20 cellular contexts compared by ENCODE assay signal in the genomic region with DNA sequence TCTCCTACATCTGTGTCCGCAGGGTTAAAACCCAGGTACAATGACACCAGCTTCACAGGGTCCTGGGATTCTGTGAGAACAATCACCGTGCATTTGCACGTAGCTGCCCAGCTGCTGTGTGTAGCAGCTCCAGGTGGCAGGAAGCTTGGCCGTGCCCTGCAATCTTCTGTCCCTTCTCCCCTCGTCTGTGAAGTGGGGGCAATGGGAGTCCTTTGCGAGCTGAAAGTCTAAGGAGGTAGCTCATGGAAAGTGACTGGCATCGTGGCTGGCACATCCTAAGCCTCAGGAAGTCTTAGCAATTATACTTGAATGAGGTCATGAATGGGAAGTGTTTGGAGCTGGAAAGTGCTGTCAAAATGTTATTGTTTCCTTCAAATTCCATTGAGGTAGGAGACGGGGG.
DNase-seq lines count a peak whose midpoint lies in the region; ATAC-seq and TF ChIP-seq lines count a peak whose summit lies in the region.
"Had no signal": no experiment of that assay in that cellular context is flagged by ENCODE, and none has a peak within 500 bp of the region (broad histone marks: within the 10 kb centered on the region; RNA-seq: fewer than 3 reads in every experiment).

No MANE protein-coding gene starts in this region.

- H3K27ac ChIP-seq in coronary artery = no peak overlapping the region
- H3K27ac ChIP-seq in neuronal stem cell (replicated peaks; ENCODE audit: low read length) = no peak overlapping the region
- peak overlapping the region; percentile 75 to 94 for H3K27ac ChIP-seq in aorta (ENCODE audit: low read depth in 1 of 2, low read length in 2 of 2)

- no peak for ATAC-seq in stimulated activated naive B cell treated with anti-CD40 and anti-IgM and Interleukin-4, amounts not matched to agents 10 μg/mL and 1 μg/mL and 100 μg/mL, for 72 hours (replicated peaks)
- ATAC-seq in aorta (ENCODE audit: low FRiP score) (no peak), HG03097 (IDR thresholded peaks at IDR 0.05; ENCODE audit: low FRiP score, unreplicated experiment) (no peak), GM18519 (IDR thresholded peaks at IDR 0.05; ENCODE audit: low FRiP score, unreplicated experiment) (no peak)
- ATAC-seq: HepG2 had no signal

- no peak overlapping the region for H4K91ac ChIP-seq in neuronal stem cell (ENCODE audit: low read depth, low read length, poor library complexity)

- H2AFZ ChIP-seq in neuronal stem cell (ENCODE audit: low read length) = no peak overlapping the region

- no peak overlapping the region for H2BK120ac ChIP-seq in neuronal stem cell (ENCODE audit: low read depth, low read length)

- H2BK5ac ChIP-seq in neuronal stem cell (ENCODE audit: low read length) = no peak overlapping the region

- no peaks in the 10 kb centered on the region for H3K79me1 ChIP-seq in neuronal stem cell (ENCODE audit: low read depth, low read length)

- H3K4me1 Mint-ChIP-seq in stimulated activated naive B cell treated with anti-CD40 and anti-IgM and Interleukin-4, amounts not matched to agents 10 μg/mL and 1 μg/mL and 100 μg/mL, for 72 hours = no peaks in the 10 kb centered on the region
- H3K4me1 Mint-ChIP-seq: CD4-positive, CD25-positive, alpha-beta regulatory T cell; CD8-positive, alpha-beta memory T cell; IgD-negative memory B cell had no signal

- H3K27me3 Mint-ChIP-seq in stimulated activated naive B cell treated with anti-CD40 and anti-IgM and Interleukin-4, amounts not matched to agents 10 μg/mL and 1 μg/mL and 100 μg/mL, for 72 hours = no peaks in the 10 kb centered on the region
- H3K27me3 Mint-ChIP-seq: CD4-positive, CD25-positive, alpha-beta regulatory T cell; IgD-negative memory B cell had no signal

- H3K4ac ChIP-seq in neuronal stem cell (ENCODE audit: low read length) = no peak overlapping the region

- H3K4me3 Mint-ChIP-seq in stimulated activated naive B cell treated with anti-CD40 and anti-IgM and Interleukin-4, amounts not matched to agents 10 μg/mL and 1 μg/mL and 100 μg/mL, for 72 hours = no peak overlapping the region
- H3K4me3 Mint-ChIP-seq: CD4-positive, CD25-positive, alpha-beta regulatory T cell; CD8-positive, alpha-beta memory T cell; IgD-negative memory B cell had no signal

- no peaks in the 10 kb centered on the region for H3K36me3 Mint-ChIP-seq in stimulated activated naive B cell treated with anti-CD40 and anti-IgM and Interleukin-4, amounts not matched to agents 10 μg/mL and 1 μg/mL and 100 μg/mL, for 72 hours
- H3K36me3 Mint-ChIP-seq: CD4-positive, CD25-positive, alpha-beta regulatory T cell; CD8-positive, alpha-beta memory T cell; IgD-negative memory B cell had no signal

- H2AK5ac ChIP-seq in neuronal stem cell (ENCODE audit: low read depth, low read length) = no peak overlapping the region

- no peak overlapping the region for H3K14ac ChIP-seq in neuronal stem cell (ENCODE audit: low read length)

- WGBS in neuronal stem cell (ENCODE audit: extremely low coverage in 2 of 2, insufficient read length in 2 of 2, insufficient replicate concordance in 1 of 2), 2 donors = no CpG with 5 or more reads among the region's 8 CpGs
- WGBS in aorta, 2 donors = 26 to 32% methylated on average over 8 of the region's 8 CpGs

- peak overlapping the region; percentile 32 for H3K18ac ChIP-seq in neuronal stem cell (ENCODE audit: low read length)

- no peak overlapping the region for H3K23ac ChIP-seq in neuronal stem cell (ENCODE audit: low read depth, low read length, poor library complexity)

- H4K8ac ChIP-seq in neuronal stem cell (ENCODE audit: low read depth, low read length) = no peak overlapping the region

- no peaks in the 10 kb centered on the region for H3K36me3 ChIP-seq in neuronal stem cell (replicated peaks in 1 of 2; ENCODE audit: control insufficient read depth in 2 of 2, insufficient read depth in 2 of 2, low read length in 2 of 2)
- no peaks in the 10 kb centered on the region for H3K36me3 ChIP-seq in aorta (ENCODE audit: control insufficient read depth in 1 of 2, insufficient read depth in 2 of 2, low read length in 1 of 2)
- H3K36me3 ChIP-seq: BE2C had no signal

- no peak for TF ChIP-seq CTCF in coronary artery (IDR thresholded peaks at IDR 0.05)

- DNase-seq in coronary artery (ENCODE audit: low spot score) = peak; percentile 69
- DNase-seq in neuronal stem cell (ENCODE audit: low spot score) = no peak
- no peak for DNase-seq in stimulated activated naive B cell treated with anti-CD40 and anti-IgM and Interleukin-4, amounts not matched to agents 10 μg/mL and 1 μg/mL and 100 μg/mL, for 72 hours
- peak in 1 of 2 donors; percentile 60 for DNase-seq in aorta
- no peak for DNase-seq in activated CD4-positive, alpha-beta T cell treated with anti-CD3 and anti-CD28 coated beads for 4 hours
- DNase-seq: ACHN; BE2C; C1 segment of cervical spinal cord; CD4-positive, CD25-positive, alpha-beta regulatory T cell; CD8-positive, alpha-beta memory T cell; COR-L47; DMS 273 treated with DMSO at 0.1 percent for 48 hours; DMS79; GDM1; GOT3; H7 had no signal

- H3K27ac Mint-ChIP-seq in stimulated activated naive B cell treated with anti-CD40 and anti-IgM and Interleukin-4, amounts not matched to agents 10 μg/mL and 1 μg/mL and 100 μg/mL, for 72 hours = peak overlapping the region; percentile 57
- H3K27ac Mint-ChIP-seq: CD4-positive, CD25-positive, alpha-beta regulatory T cell; CD8-positive, alpha-beta memory T cell had no signal

- H3K27me3 ChIP-seq in neuronal stem cell (ENCODE audit: control insufficient read depth in 3 of 3, insufficient read depth in 3 of 3, low read depth in 1 of 3, low read length in 3 of 3) (no peaks in the 10 kb centered on the region), aorta (ENCODE audit: control insufficient read depth in 1 of 2, insufficient read depth in 2 of 2, low read length in 1 of 2) (no peaks in the 10 kb centered on the region)
- H3K27me3 ChIP-seq: BE2C had no signal

- H3K4me1 ChIP-seq in neuronal stem cell (ENCODE audit: control insufficient read depth in 2 of 2, insufficient read depth in 1 of 2, low read depth in 1 of 2, low read length in 2 of 2) (peaks cover 3 to 5% of the 10 kb centered on the region in 2 donors), aorta (ENCODE audit: control insufficient read depth in 1 of 2, insufficient read depth in 2 of 2, low read length in 2 of 2) (peaks cover 0 to 13% of the 10 kb centered on the region in 2 donors)
- H3K4me1 ChIP-seq: BE2C had no signal

- no peaks in the 10 kb centered on the region for H3K9me3 ChIP-seq in neuronal stem cell (replicated peaks in 1 of 2; ENCODE audit: control insufficient read depth in 2 of 2, insufficient read depth in 1 of 2, low read depth in 1 of 2, low read length in 2 of 2)
- no peaks in the 10 kb centered on the region for H3K9me3 ChIP-seq in aorta (ENCODE audit: control insufficient read depth, low read length)
- H3K9me3 ChIP-seq: BE2C had no signal

- H2BK12ac ChIP-seq in neuronal stem cell (ENCODE audit: low read length) = no peak overlapping the region

- intact Hi-C loops in aorta (cut with DNase I) = no loop called here

- no peak overlapping the region for H3K9ac ChIP-seq in neuronal stem cell (ENCODE audit: low read depth, low read length, poor library complexity)

- H3K4me3 ChIP-seq in coronary artery (no peak overlapping the region), neuronal stem cell (ENCODE audit: low read length in 2 of 2) (no peak overlapping the region), aorta (ENCODE audit: low read length in 2 of 2) (no peak overlapping the region)

- H3K9me3 Mint-ChIP-seq in stimulated activated naive B cell treated with anti-CD40 and anti-IgM and Interleukin-4, amounts not matched to agents 10 μg/mL and 1 μg/mL and 100 μg/mL, for 72 hours = no peaks in the 10 kb centered on the region
- H3K9me3 Mint-ChIP-seq: CD4-positive, CD25-positive, alpha-beta regulatory T cell; CD8-positive, alpha-beta memory T cell had no signal

- H2BK15ac ChIP-seq in neuronal stem cell (ENCODE audit: low read length) = no peak overlapping the region

- H3K4me2 ChIP-seq in neuronal stem cell (ENCODE audit: insufficient read depth, low read length, poor library complexity, severe bottlenecking) = no peak overlapping the region

Comparison
In these comparisons a context has a peak if more than half of its experiments do, and no peak if none do; other contexts are left out.
1. H3K27ac ChIP-seq: peak in aorta (2 of 2); none in coronary artery (0 of 2) and neuronal stem cell (single experiment).